Comparison of ENCODE assay signal across 8 cellular contexts in the genomic region with DNA sequence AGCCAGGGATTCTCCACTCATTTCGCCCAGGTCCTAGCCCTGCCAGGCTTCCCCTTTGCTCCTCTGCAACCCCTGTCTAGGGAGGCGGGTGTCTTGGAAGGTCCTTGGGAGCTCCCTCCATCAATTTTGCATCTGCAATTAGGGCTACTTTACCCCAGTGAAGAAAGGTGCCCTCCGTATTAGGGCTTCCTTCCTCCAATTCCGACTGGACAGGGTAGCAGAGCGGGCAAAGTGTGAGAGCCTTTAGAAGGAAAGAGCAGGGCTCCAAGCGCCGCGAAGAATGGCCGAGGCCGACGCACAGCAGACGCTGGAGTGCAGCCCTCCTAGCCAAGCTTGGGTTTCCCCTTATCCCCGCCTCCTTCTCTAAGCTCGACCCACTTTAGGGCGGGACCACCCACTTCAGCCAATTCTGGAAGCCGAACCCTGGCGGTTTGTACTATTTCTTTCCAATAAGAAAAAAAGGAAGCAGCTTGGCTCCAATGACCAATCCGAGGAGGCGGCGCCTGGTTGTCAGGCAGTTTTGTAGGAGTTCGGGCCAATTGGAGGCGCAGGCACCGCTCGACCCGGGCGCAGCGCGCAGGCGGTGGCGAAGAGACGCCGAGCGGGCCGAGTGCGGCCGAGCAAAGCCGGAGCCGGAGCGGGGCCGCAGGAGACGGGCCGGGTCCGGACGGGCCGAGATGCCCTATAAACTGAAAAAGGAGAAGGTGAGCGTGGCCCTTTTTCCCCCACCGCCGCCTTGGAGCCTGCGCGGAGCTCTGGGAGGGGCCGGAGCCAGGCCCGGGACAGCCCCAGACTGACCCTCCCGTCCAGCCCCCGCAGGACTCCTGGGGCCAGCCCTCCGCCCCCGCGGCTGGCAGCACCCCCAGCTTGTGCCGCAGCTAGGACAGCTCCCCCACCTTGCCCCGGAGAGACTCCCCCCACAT. TPM values are rescaled to one million over a fixed set of nuclear protein-coding genes. Genes with fewer than 3 reads are reported as not detected.
DNase-seq lines count a peak whose midpoint lies in the region; ATAC-seq and TF ChIP-seq lines count a peak whose summit lies in the region.

A gene (plus strand): TSS at position 570 of the 923 bp plus-strand sequence. CDS start 108 bp downstream, at position 678.

- WGBS in prostate gland = under 1% methylated on average over 34 of the region's 59 CpGs
- WGBS in urinary bladder = under 1% methylated on average over 59 of the region's 59 CpGs

- intact Hi-C loops in left ventricle myocardium superior (cut with micrococcal nuclease) (no loop called here), prostate gland (cut with DNase I) (loop anchor here (5.0 kb wide), 1 partner anchor 82 kb away; no protein-coding TSS in a partner anchor)

- H3K4me1 ChIP-seq in prostate gland (replicated peaks) (peaks cover 14% of the 10 kb centered on the region), urinary bladder (ENCODE audit: insufficient read depth) (no peaks in the 10 kb centered on the region)

- ATAC-seq in GM18498 (IDR thresholded peaks at IDR 0.05; ENCODE audit: unreplicated experiment) (peak; percentile 96), HG02938 (IDR thresholded peaks at IDR 0.05; ENCODE audit: unreplicated experiment) (peak; percentile 95), left ventricle myocardium superior (peak; percentile 96)

- H3K4me3 ChIP-seq in prostate gland (peak within 1 kb of the TSS; percentile 77 to 87), urinary bladder (ENCODE audit: low read depth, low read length) (peak within 1 kb of the TSS; percentile 76)

- TF ChIP-seq CTCF in prostate gland (IDR thresholded peaks at IDR 0.05) = peak in 3 of 4 experiments; percentile 14 to 64 (median 36)

- no peaks in the 10 kb centered on the region for H3K9me3 ChIP-seq in prostate gland

- H3K36me3 ChIP-seq in prostate gland = no peaks in the 10 kb centered on the region
- H3K36me3 ChIP-seq in urinary bladder (ENCODE audit: insufficient read depth) = no peaks in the 10 kb centered on the region

- H3K27ac ChIP-seq in angular gyrus (ENCODE audit: low read depth, low read length) (peak within 1 kb of the TSS; percentile 78), prostate gland (peak within 1 kb of the TSS; percentile 81 to 82), urinary bladder (ENCODE audit: low read depth) (peak within 1 kb of the TSS; percentile 65)

- DNase-seq in NCI-H187 (lab: John Stamatoyannopoulos, UW) (peak; percentile 91 to 95), T-helper 2 cell (peak; percentile 84 to 99 (median 95)), left ventricle myocardium superior (peak; percentile 97), prostate gland (ENCODE audit: low spot score) (peak; percentile 98)

- no peaks in the 10 kb centered on the region for H3K27me3 ChIP-seq in prostate gland (replicated peaks; ENCODE audit: insufficient read depth)

- peak; percentile 93 for TF ChIP-seq POLR2A in prostate gland (IDR thresholded peaks at IDR 0.05)

RNA-seq across cellular contexts. Expression of the gene that starts here (rescaled TPM):
- 40.3 TPM for total RNA-seq in left ventricle myocardium superior
- total RNA-seq in prostate gland = 10 to 100 TPM; 55.1 to 95.9 TPM
- 30.1 TPM for total RNA-seq in urinary bladder
- polyA plus RNA-seq in urinary bladder = 43.0 TPM

Comparison
In these comparisons a context has a peak if more than half of its experiments do, and no peak if none do; other contexts are left out.
1. Peak in every context shown above with its lines: DNase-seq, ATAC-seq, H3K4me3 ChIP-seq and H3K27ac ChIP-seq.